1 cellular context compared by ENCODE assay signal in the genomic region with DNA sequence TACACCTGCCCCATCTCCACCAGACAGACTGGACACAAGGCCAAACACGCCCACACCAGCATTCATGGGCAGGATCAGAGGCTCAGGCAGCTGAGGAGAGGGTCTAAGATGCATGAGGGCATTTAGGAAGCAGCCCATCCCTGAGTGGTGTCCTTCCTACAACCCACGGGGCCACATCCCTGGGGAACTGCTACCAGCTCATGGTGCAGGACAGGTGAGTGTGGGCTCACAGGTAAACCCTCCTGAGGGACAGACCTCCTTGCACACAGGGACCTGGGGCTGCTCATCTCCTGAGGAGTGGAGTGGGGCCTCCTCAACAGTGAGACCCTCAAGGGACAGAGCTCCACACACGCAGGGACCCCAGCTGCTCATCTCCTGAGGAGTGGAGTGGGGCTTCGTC.
TF ChIP-seq lines count a peak whose summit lies in the region.

No MANE protein-coding gene starts in this region.

TF ChIP-seq in SK-N-SH, 30 proteins besides CTCF, POLR2A, EP300 and RAD21 (continued from another document):
- TF ChIP-seq MEF2A (IDR thresholded peaks at IDR 0.05; ENCODE audit: borderline replicate concordance, low read depth) (no peak), ZBTB33 (IDR thresholded peaks at IDR 0.05; ENCODE audit: borderline replicate concordance, low read depth) (no peak), CHD2 (IDR thresholded peaks at IDR 0.05; ENCODE audit: low read length, partially characterized antibody) (no peak), PBX3 (IDR thresholded peaks at IDR 0.05) (no peak)
